Comparison of ENCODE assay signal across 26 cellular contexts in genomic region chr14:101025656-101026055, GRCh38.
"Had no signal": no experiment of that assay in that cellular context is flagged by ENCODE, and none has a peak within 500 bp of the region (broad histone marks: within the 10 kb centered on the region; RNA-seq: fewer than 3 reads in every experiment).

No MANE protein-coding gene starts in this region.

- H3K27me3 ChIP-seq: gastrocnemius medialis, neural progenitor cell, tibial nerve had no signal

- H3K4me1 ChIP-seq: gastrocnemius medialis, neural progenitor cell, tibial nerve had no signal

- H3K4me2 ChIP-seq: neural progenitor cell had no signal

- H3K27ac ChIP-seq: coronary artery, dorsolateral prefrontal cortex, gastrocnemius medialis, neural progenitor cell, skin epidermis, tibial nerve had no signal

- H2AFZ ChIP-seq: neural progenitor cell had no signal

- H3K4me3 ChIP-seq: coronary artery, dorsolateral prefrontal cortex, gastrocnemius medialis, neural progenitor cell, skin epidermis, tibial nerve had no signal

- DNase-seq: activated CD4-positive, alpha-beta T cell treated with anti-CD3 and anti-CD28 coated beads for 36 hours; activated CD4-positive, CD25-positive, alpha-beta regulatory T cell; activated CD8-positive, alpha-beta memory T cell treated with anti-CD3 and anti-CD28 coated beads, Interleukin-2, amount 10 ng/mL, durations not matched to agents 7 days and 5 days; activated CD8-positive, alpha-beta T cell treated with anti-CD3 and anti-CD28 coated beads, Interleukin-2, amount 10 ng/mL, durations not matched to agents 7 days and 5 days; activated T-cell treated with anti-CD3 and anti-CD28 coated beads, Interleukin-2, amount 50 U/mL, for 48 hours; anterior cingulate cortex; effector memory CD4-positive, alpha-beta T cell; erythroblast; glutamatergic neuron; left colon; natural killer cell; occipital lobe; right cardiac atrium; stimulated activated CD4-positive, alpha-beta T cell treated with anti-CD3 and anti-CD28 coated beads, Interleukin-15, amount 100 ng/mL, for 24 hours; stimulated activated CD4-positive, alpha-beta T cell treated with anti-CD3 and anti-CD28 coated beads, Interleukin-2, amount 100 ng/mL, for 24 hours; stimulated activated naive CD4-positive, alpha-beta T cell; T-helper 1 cell had no signal

- H3K9me3 ChIP-seq: gastrocnemius medialis, tibial nerve had no signal

- H3K9ac ChIP-seq: neural progenitor cell had no signal

- FAIRE-seq: bronchial epithelial cell, islet of Langerhans, urothelium cell line had no signal

- H3K36me3 ChIP-seq: gastrocnemius medialis, neural progenitor cell had no signal

- ATAC-seq: activated CD4-positive, alpha-beta T cell treated with anti-CD3 and anti-CD28 coated beads for 36 hours; activated CD8-positive, alpha-beta memory T cell treated with anti-CD3 and anti-CD28 coated beads, Interleukin-2, amount 10 ng/mL, durations not matched to agents 7 days and 5 days; activated CD8-positive, alpha-beta T cell treated with anti-CD3 and anti-CD28 coated beads, Interleukin-2, amount 10 ng/mL, durations not matched to agents 7 days and 5 days; gastrocnemius medialis; left colon; natural killer cell; right cardiac atrium had no signal
